9 cellular contexts compared by ENCODE assay signal in the genomic region with DNA sequence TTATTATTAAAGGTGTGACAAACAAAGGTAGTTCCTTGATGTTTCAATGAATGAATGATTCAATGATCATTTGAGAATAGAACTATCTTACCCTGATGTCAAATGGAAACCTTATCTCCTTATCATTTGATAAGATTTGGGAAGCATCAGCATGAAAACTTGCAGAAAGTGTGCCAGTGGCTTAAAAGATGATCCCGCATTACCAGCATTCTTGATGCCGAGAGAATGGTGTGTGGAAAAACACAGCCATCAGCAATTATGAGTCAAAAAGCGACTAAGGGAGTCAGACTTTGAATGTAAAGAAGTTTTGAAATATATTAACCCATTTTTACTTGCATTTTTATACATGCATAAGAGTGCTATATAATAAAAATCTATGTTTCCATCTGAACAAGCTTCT.
"Had no signal": no experiment of that assay in that cellular context is flagged by ENCODE, and none has a peak within 500 bp of the region (broad histone marks: within the 10 kb centered on the region; RNA-seq: fewer than 3 reads in every experiment).

No MANE protein-coding gene starts in this region.

- ATAC-seq: HCT116, HepG2, K562 had no signal

- H3K27ac ChIP-seq: GM23248, HL-60 had no signal

- H2AFZ ChIP-seq: GM23248 had no signal

- DNase-seq: GM23248, GOT3, H7, HFFc6 had no signal

- H3K36me3 ChIP-seq: HAP-1 had no signal

- H3K4me3 ChIP-seq: GM23248, HAP-1, K562 had no signal

- H3K4me1 ChIP-seq: HAP-1 had no signal

- FAIRE-seq: HepG2, K562 had no signal

- H3K9ac ChIP-seq: GM23248 had no signal

- H3K9me3 ChIP-seq: HAP-1 had no signal
